26 cellular contexts compared by ENCODE assay signal in genomic region chr1:157983787-157984186, GRCh38. TPM values are rescaled to one million over a fixed set of nuclear protein-coding genes. Genes with fewer than 3 reads are reported as not detected.
"Had no signal": no experiment of that assay in that cellular context is flagged by ENCODE, and none has a peak within 500 bp of the region (broad histone marks: within the 10 kb centered on the region; RNA-seq: fewer than 3 reads in every experiment).

No MANE protein-coding gene starts in this region.

- H3K36me3 ChIP-seq: esophagus squamous epithelium, heart right ventricle, lower lobe of right lung, neural progenitor cell, prostate gland, right atrium auricular region, thoracic aorta, tibial nerve, upper lobe of right lung, uterus had no signal

- H3K4me2 ChIP-seq: neural progenitor cell, smooth muscle cell had no signal

- H3K27ac ChIP-seq: esophagus squamous epithelium, heart right ventricle, lower lobe of right lung, neural progenitor cell, prostate gland, right atrium auricular region, thoracic aorta, tibial nerve, upper lobe of right lung had no signal

- H3K4me3 ChIP-seq: esophagus squamous epithelium, heart right ventricle, lower lobe of right lung, neural progenitor cell, prostate gland, right atrium auricular region, smooth muscle cell, thoracic aorta, tibial nerve, upper lobe of right lung, uterus had no signal

- H3K4me1 Mint-ChIP-seq: immature natural killer cell, natural killer cell had no signal

- H3K9me3 Mint-ChIP-seq: effector memory CD8-positive, alpha-beta T cell; natural killer cell; neural progenitor cell; stimulated activated naive CD8-positive, alpha-beta T cell treated with anti-CD3 and anti-CD28 coated beads, Interleukin-15, Interleukin-2, amounts not matched to agents 100 ng/mL and 50 ng/mL, for 24 hours had no signal

- H3K4me1 ChIP-seq: lower lobe of right lung, prostate gland, upper lobe of right lung, uterus had no signal

- H3K9ac ChIP-seq: neural progenitor cell had no signal

- H3K36me3 Mint-ChIP-seq: immature natural killer cell, natural killer cell, neural progenitor cell had no signal

- ATAC-seq: effector memory CD8-positive, alpha-beta T cell; heart right ventricle; left ventricle myocardium superior; lower lobe of right lung; natural killer cell; sciatic nerve; upper lobe of right lung had no signal

- H3K27me3 ChIP-seq: neural progenitor cell, right atrium auricular region, tibial nerve, uterus had no signal

- H3K9me3 ChIP-seq: esophagus squamous epithelium, heart right ventricle, lower lobe of right lung, prostate gland, right atrium auricular region, thoracic aorta, tibial nerve, upper lobe of right lung, uterus had no signal

- H3K4me3 Mint-ChIP-seq: effector memory CD8-positive, alpha-beta T cell; immature natural killer cell; natural killer cell; neural progenitor cell; stimulated activated naive CD8-positive, alpha-beta T cell treated with anti-CD3 and anti-CD28 coated beads, Interleukin-15, Interleukin-2, amounts not matched to agents 100 ng/mL and 50 ng/mL, for 24 hours had no signal

- DNase-seq: cortex of kidney; effector memory CD8-positive, alpha-beta T cell; erythroblast; esophagus squamous epithelium; foreskin melanocyte; glutamatergic neuron; heart right ventricle; immature natural killer cell; islet precursor cell; left ventricle myocardium superior; lower lobe of right lung; natural killer cell; stimulated activated CD4-positive, alpha-beta T cell treated with anti-CD3 and anti-CD28 coated beads, Interleukin-12 subunit alpha, Interleukin-12 subunit beta, amount 100 ng/mL, for 4 hours; stimulated activated CD4-positive, alpha-beta T cell treated with anti-CD3 and anti-CD28 coated beads, Interleukin-1b, Interleukin-23, amount 100 ng/mL, for 48 hours; stimulated activated CD4-positive, alpha-beta T cell treated with anti-CD3 and anti-CD28 coated beads, Interleukin-4, amount 100 ng/mL, for 1 hour; stimulated activated CD8-positive, alpha-beta memory T cell treated with anti-CD3 and anti-CD28 coated beads, Interleukin-4, amount 100 ng/mL, for 48 hours; upper lobe of right lung had no signal

- H3K27ac Mint-ChIP-seq: effector memory CD8-positive, alpha-beta T cell; immature natural killer cell; natural killer cell; neural progenitor cell; stimulated activated naive CD8-positive, alpha-beta T cell treated with anti-CD3 and anti-CD28 coated beads, Interleukin-15, Interleukin-2, amounts not matched to agents 100 ng/mL and 50 ng/mL, for 24 hours had no signal

RNA-seq across cellular contexts. Expression of gene KIRREL1, which starts 9.7 kb away (rescaled TPM):
- total RNA-seq: natural killer cell had no signal
